In genomic region chr14:105168093-105168420, GRCh38 we compare ENCODE assay signal across 2 cellular contexts.
TF ChIP-seq lines count a peak whose summit lies in the region.

No MANE protein-coding gene starts in this region.

TF ChIP-seq in SK-N-SH, 30 proteins besides CTCF, POLR2A, EP300 and RAD21 (continued from another document):
- TF ChIP-seq ZBTB33 (IDR thresholded peaks at IDR 0.05; ENCODE audit: borderline replicate concordance, low read depth) (no peak), TAF1 (IDR thresholded peaks at IDR 0.05; ENCODE audit: borderline replicate concordance, low read depth, low read length) (no peak), RXRA (IDR thresholded peaks at IDR 0.05; ENCODE audit: borderline replicate concordance, low read depth) (no peak), ELF1 (IDR thresholded peaks at IDR 0.05) (no peak), MEF2A (IDR thresholded peaks at IDR 0.05; ENCODE audit: borderline replicate concordance, low read depth) (no peak), YY1 (IDR thresholded peaks at IDR 0.05; ENCODE audit: low read depth) (no peak), FOXJ3 (CRISPR knock-in tag; IDR thresholded peaks at IDR 0.05) (no peak), GATA2 (CRISPR knock-in tag; IDR thresholded peaks at IDR 0.05) (no peak), POLR2AphosphoS5 (IDR thresholded peaks at IDR 0.05; ENCODE audit: low read depth, low read length) (no peak), NRF1 (IDR thresholded peaks at IDR 0.05; ENCODE audit: low read depth, low read length) (no peak), FOSL2 (IDR thresholded peaks at IDR 0.05; ENCODE audit: borderline replicate concordance, low read depth) (no peak)
- TF ChIP-seq, protein P1, sequence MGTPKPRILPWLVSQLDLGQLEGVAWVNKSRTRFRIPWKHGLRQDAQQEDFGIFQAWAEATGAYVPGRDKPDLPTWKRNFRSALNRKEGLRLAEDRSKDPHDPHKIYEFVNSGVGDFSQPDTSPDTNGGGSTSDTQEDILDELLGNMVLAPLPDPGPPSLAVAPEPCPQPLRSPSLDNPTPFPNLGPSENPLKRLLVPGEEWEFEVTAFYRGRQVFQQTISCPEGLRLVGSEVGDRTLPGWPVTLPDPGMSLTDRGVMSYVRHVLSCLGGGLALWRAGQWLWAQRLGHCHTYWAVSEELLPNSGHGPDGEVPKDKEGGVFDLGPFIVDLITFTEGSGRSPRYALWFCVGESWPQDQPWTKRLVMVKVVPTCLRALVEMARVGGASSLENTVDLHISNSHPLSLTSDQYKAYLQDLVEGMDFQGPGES (IDR thresholded peaks at IDR 0.05; ENCODE audit: low read depth, low read length): no peak

TF ChIP-seq in SK-N-SH treated with all-trans-retinoic acid at 6 μM for 48 hours, 23 proteins besides CTCF, POLR2A, EP300 and RAD21 (continued from another document):
- TF ChIP-seq, protein P2, sequence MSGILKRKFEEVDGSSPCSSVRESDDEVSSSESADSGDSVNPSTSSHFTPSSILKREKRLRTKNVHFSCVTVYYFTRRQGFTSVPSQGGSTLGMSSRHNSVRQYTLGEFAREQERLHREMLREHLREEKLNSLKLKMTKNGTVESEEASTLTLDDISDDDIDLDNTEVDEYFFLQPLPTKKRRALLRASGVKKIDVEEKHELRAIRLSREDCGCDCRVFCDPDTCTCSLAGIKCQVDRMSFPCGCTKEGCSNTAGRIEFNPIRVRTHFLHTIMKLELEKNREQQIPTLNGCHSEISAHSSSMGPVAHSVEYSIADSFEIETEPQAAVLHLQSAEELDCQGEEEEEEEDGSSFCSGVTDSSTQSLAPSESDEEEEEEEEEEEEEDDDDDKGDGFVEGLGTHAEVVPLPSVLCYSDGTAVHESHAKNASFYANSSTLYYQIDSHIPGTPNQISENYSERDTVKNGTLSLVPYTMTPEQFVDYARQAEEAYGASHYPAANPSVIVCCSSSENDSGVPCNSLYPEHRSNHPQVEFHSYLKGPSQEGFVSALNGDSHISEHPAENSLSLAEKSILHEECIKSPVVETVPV (CRISPR knock-in tag; IDR thresholded peaks at IDR 0.05): no peak
- TF ChIP-seq TOX (CRISPR knock-in tag; IDR thresholded peaks at IDR 0.05; ENCODE audit: borderline replicate concordance) (no peak), RARB (CRISPR knock-in tag; IDR thresholded peaks at IDR 0.05) (no peak), ZFP3 (CRISPR knock-in tag; IDR thresholded peaks at IDR 0.05) (no peak)
